ENCODE assay signal across 8 cellular contexts in the genomic region with DNA sequence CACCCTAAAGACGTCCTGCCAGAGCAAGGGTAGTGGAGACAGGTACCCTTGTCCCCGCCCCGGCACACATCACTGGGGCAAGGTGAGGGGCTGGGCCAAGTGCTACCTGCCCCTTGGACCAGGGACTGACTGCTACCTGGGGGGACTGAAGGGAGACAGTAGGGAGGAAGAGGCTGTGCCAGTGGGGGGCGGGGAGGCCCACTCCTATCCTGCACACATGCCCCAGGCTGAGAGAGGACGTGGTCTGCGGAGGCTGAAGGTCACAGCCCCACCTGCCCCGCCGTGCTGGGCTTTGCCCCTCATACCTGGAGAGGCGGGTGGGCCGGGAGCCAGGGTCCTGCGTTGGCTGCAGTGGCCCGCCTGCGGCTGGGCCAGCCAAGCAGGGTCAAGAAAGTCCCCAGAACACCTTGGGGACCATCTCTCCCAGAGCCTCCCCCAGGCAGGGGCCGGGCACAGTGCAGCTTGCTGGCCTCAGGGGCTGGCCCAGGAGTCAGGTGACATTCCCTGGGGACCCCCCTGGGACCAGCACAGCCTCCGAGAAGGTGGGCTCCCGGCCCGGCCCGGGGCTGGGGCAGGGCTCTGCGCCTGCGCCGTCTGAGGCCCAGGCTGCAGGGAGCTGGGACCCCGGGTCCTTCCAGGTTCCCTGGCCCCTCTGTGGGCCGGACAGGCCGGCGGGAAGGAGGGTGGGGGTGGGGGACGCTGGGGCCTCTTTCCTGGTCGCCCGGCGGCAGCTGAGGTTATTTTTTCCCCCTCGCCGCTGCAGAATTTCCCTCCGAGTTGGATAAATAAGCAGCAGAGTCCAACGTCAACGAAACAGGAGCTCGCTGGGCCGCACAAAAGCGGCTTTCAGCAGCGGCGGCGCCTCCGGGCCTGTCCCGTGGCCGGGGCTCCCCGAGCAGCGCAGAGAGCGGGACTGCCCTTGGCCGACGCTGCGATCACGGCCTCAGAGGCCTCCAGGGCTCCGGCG. TPM values are rescaled to one million over a fixed set of nuclear protein-coding genes. Genes with fewer than 3 reads are reported as not detected.
A peak's percentile ranks its signal among the peaks of the same experiment; 100 is the strongest.
DNase-seq lines count a peak whose midpoint lies in the region; ATAC-seq and TF ChIP-seq lines count a peak whose summit lies in the region.

No MANE protein-coding gene starts in this region.

- no peak for TF ChIP-seq POLR2A in transverse colon (IDR thresholded peaks at IDR 0.05)

- H3K36me3 ChIP-seq in fibroblast of lung (ENCODE audit: control insufficient read depth, insufficient read depth, low read length) (no peaks in the 10 kb centered on the region), neuron (ENCODE audit: insufficient read depth, low read length) (no peaks in the 10 kb centered on the region), transverse colon (no peaks in the 10 kb centered on the region), MM.1S (replicated peaks; ENCODE audit: insufficient read depth, low read length) (no peaks in the 10 kb centered on the region)

- peak; percentile 69 for ATAC-seq in HG03432 (IDR thresholded peaks at IDR 0.05; ENCODE audit: unreplicated experiment)

- intact Hi-C loops in transverse colon (cut with DNase I; ENCODE audit: low total_unique reads), result no loop called here

- H3F3A ChIP-seq in MM.1S (ENCODE audit: insufficient read depth, low read length), result no peaks in the 10 kb centered on the region

- no peaks in the 10 kb centered on the region for H3K9me2 ChIP-seq in MM.1S (replicated peaks; ENCODE audit: insufficient read depth, low read length)

- no peaks in the 10 kb centered on the region for H3K27me3 ChIP-seq in fibroblast of lung (ENCODE audit: control insufficient read depth, insufficient read depth, low read length)
- no peaks in the 10 kb centered on the region for H3K27me3 ChIP-seq in neuron (ENCODE audit: insufficient read depth, low read length)
- peaks cover 1% of the 10 kb centered on the region for H3K27me3 ChIP-seq in transverse colon
- H3K27me3 ChIP-seq in MM.1S (replicated peaks; ENCODE audit: insufficient read depth, low read length), result no peaks in the 10 kb centered on the region

- TF ChIP-seq CTCF in fibroblast of lung (conservative IDR thresholded peaks at IDR 0.05 in 1 of 2, IDR thresholded peaks at IDR 0.05 in 1 of 2; ENCODE audit: low read depth in 1 of 2, low read length in 2 of 2) (no peak), transverse colon (IDR thresholded peaks at IDR 0.05) (no peak), MM.1S (IDR thresholded peaks at IDR 0.05; ENCODE audit: low read length) (no peak)

- H3K79me2 ChIP-seq in fibroblast of lung (ENCODE audit: control insufficient read depth, insufficient read depth, low read length) (no peaks in the 10 kb centered on the region), MM.1S (ENCODE audit: low read length) (no peaks in the 10 kb centered on the region)

- no peak overlapping the region for H3K27ac ChIP-seq in fibroblast of lung (ENCODE audit: insufficient read depth, low read length)
- H3K27ac ChIP-seq in transverse colon, result no peak overlapping the region
- no peak overlapping the region for H3K27ac ChIP-seq in MM.1S (ENCODE audit: low read length)

- no peak for TF ChIP-seq EP300 in transverse colon (IDR thresholded peaks at IDR 0.05; ENCODE audit: low read depth)

- H3K4me2 ChIP-seq in fibroblast of lung (ENCODE audit: extremely low read depth, insufficient read depth, low read length), result peak overlapping the region; percentile 54
- H3K4me2 ChIP-seq in MM.1S (ENCODE audit: low read depth, low read length), result no peak overlapping the region

- peak; percentile 23 for DNase-seq in AG08395 (ENCODE audit: low spot score)
- peak; percentile 21 to 23 for DNase-seq in fibroblast of lung (ENCODE audit: low read depth in 2 of 2)
- DNase-seq in RKO (ENCODE audit: low spot score), result no peak
- DNase-seq in transverse colon, result no peak
- DNase-seq in MM.1S, result no peak
- DNase-seq in NCI-H446 (lab: John Stamatoyannopoulos, UW), result no peak

- no peaks in the 10 kb centered on the region for H3K4me1 ChIP-seq in fibroblast of lung (ENCODE audit: control insufficient read depth, extremely low read depth, insufficient read depth, low read length)
- H3K4me1 ChIP-seq in neuron (ENCODE audit: insufficient read depth, low read length), result peaks cover 28% of the 10 kb centered on the region
- peaks cover 0 to 3% (median 0%) of the 10 kb centered on the region in 4 donors for H3K4me1 ChIP-seq in transverse colon
- H3K4me1 ChIP-seq in MM.1S (ENCODE audit: low read length), result no peaks in the 10 kb centered on the region

- H3K4me3 ChIP-seq in fibroblast of lung (replicated peaks in 1 of 4; ENCODE audit: control extremely low read depth in 1 of 4, insufficient read depth in 1 of 4, low read depth in 3 of 4, low read length in 4 of 4) (no peak overlapping the region), neuron (ENCODE audit: low read length) (peak overlapping the region; percentile 29), transverse colon (peak overlapping the region in 2 of 4 donors; percentile 10 to 26), MM.1S (ENCODE audit: low read length) (no peak overlapping the region)

- H3K9ac ChIP-seq in fibroblast of lung (ENCODE audit: insufficient read depth, low read length), result no peak overlapping the region
- no peak overlapping the region for H3K9ac ChIP-seq in MM.1S (ENCODE audit: low read length)

- H3K9me3 ChIP-seq in fibroblast of lung (ENCODE audit: control insufficient read depth, insufficient read depth, low read depth, low read length) (no peaks in the 10 kb centered on the region), neuron (ENCODE audit: low read length) (no peaks in the 10 kb centered on the region), transverse colon (no peaks in the 10 kb centered on the region), MM.1S (replicated peaks; ENCODE audit: insufficient read depth, low read length) (no peaks in the 10 kb centered on the region)

- WGBS in transverse colon (ENCODE audit: low coverage in 1 of 2), 2 donors, result 53 to 78% methylated on average over 4 to 46 of the region's 52 CpGs

- H4K20me1 ChIP-seq in fibroblast of lung (ENCODE audit: control insufficient read depth, extremely low read depth, insufficient read depth, low read length) (no peaks in the 10 kb centered on the region), MM.1S (ENCODE audit: insufficient read depth, low read length) (no peaks in the 10 kb centered on the region)

- no peak overlapping the region for H2AFZ ChIP-seq in fibroblast of lung (ENCODE audit: low read length)
- peak overlapping the region; percentile 93 for H2AFZ ChIP-seq in neuron (ENCODE audit: low read depth, low read length)
- no peak overlapping the region for H2AFZ ChIP-seq in MM.1S (ENCODE audit: low read length)

- in situ Hi-C loops in transverse colon (cut with MboI; ENCODE audit: low pct_ligation_motif_present in 1 of 4, low pct_unique_long_range_greater_than_20kb in 1 of 4, low sequenced_read_pairs in 3 of 4), result no loop called here

RNA-seq across cellular contexts. Expression of gene FZD9, which starts 9.8 kb away (rescaled TPM):
- total RNA-seq in fibroblast of lung, result 0.50 and 1.0 TPM in 2 replicates
- 0.10 and 0.21 TPM in 2 replicates for polyA plus RNA-seq in fibroblast of lung
- polyA plus RNA-seq in fibroblast of lung (2012), result 0.37 and 0.40 TPM in 2 replicates
- polyA minus RNA-seq in fibroblast of lung (ENCODE audit: low replicate concordance), result 0.31 TPM in 1 of 2 replicates, not detected in the other
- total RNA-seq in transverse colon, result 1 to 10 TPM in 1 of 4 donors, under 1 TPM in 2, not detected in 1; 0.48 to 2.2 (median 0.82) TPM

Comparison
In these comparisons a context has a peak if more than half of its experiments do, and no peak if none do; other contexts are left out.
1. DNase-seq: peak in AG08395 (single experiment) and fibroblast of lung (2 of 2); none in RKO (single experiment), transverse colon (single experiment), MM.1S (single experiment) and NCI-H446 (0 of 2).